8 cellular contexts compared by ENCODE assay signal in genomic region chr17:32106588-32106987, GRCh38. TPM values are rescaled to one million over a fixed set of nuclear protein-coding genes. Genes with fewer than 3 reads are reported as not detected.
DNase-seq lines count a peak whose midpoint lies in the region; ATAC-seq, FAIRE-seq and TF ChIP-seq lines count a peak whose summit lies in the region.
"Not testable (repeated sequence)": the region's sequence is repeated elsewhere in the genome, so short reads cannot be mapped to it uniquely, and the experiment has no call there.

No MANE protein-coding gene starts in this region.

- H3K4me2 ChIP-seq in BLaER1 treated with 17β-estradiol and CSF1 and Interleukin-3, amounts not matched to agents 10 nM and 100 nM = peak overlapping the region; percentile 51 to 76 (median 63)

- not testable (repeated sequence) for H3K9me3 ChIP-seq in BLaER1 treated with 17β-estradiol and CSF1 and Interleukin-3, amounts not matched to agents 10 nM and 100 nM (replicated peaks in 1 of 11); endodermal cell (ENCODE audit: control insufficient read depth, low read length)

- not testable (repeated sequence) for H4K20me1 ChIP-seq in BLaER1 treated with 17β-estradiol and CSF1 and Interleukin-3, amounts not matched to agents 10 nM and 100 nM

- 94 to 100% methylated on average over 2 to 5 of the region's 5 CpGs for WGBS in endodermal cell (ENCODE audit: insufficient coverage in 1 of 2, insufficient read length in 1 of 2), 2 experiments

- H3K4me1 ChIP-seq in BLaER1 treated with 17β-estradiol and CSF1 and Interleukin-3, amounts not matched to agents 10 nM and 100 nM = peaks cover 16 to 49% (median 31%) of the 10 kb centered on the region in 10 experiments
- not testable (repeated sequence) for H3K4me1 ChIP-seq in endodermal cell (ENCODE audit: control insufficient read depth, insufficient read depth, low read length)

- peaks cover 49% of the 10 kb centered on the region for H3K4me1 Mint-ChIP-seq in activated CD8-positive, alpha-beta T cell treated with anti-CD3 and anti-CD28 coated beads, Interleukin-2, amount 10 ng/mL, durations not matched to agents 7 days and 5 days (ENCODE audit: low read depth)
- not testable (repeated sequence) for H3K4me1 Mint-ChIP-seq in endodermal cell
- peaks cover 32 to 34% of the 10 kb centered on the region in 2 donors for H3K4me1 Mint-ChIP-seq in natural killer cell treated with Interleukin-12 subunit alpha and Interleukin-12 subunit beta and Interleukin-15 and Interleukin-18, amount 100 ng/mL, for 72 hours (ENCODE audit: low read depth in 2 of 2)

- H3K27me3 ChIP-seq in BLaER1 treated with 17β-estradiol and CSF1 and Interleukin-3, amounts not matched to agents 10 nM and 100 nM; endodermal cell (ENCODE audit: control insufficient read depth, insufficient read depth, low read length, poor library complexity, severe bottlenecking): not testable (repeated sequence)

- POLR2A ChIA-PET in activated CD8-positive, alpha-beta T cell treated with anti-CD3 and anti-CD28 coated beads, Interleukin-2, amount 10 ng/mL, durations not matched to agents 7 days and 5 days (lab: Charles Lee) = not testable (repeated sequence)

- not testable (repeated sequence) for TF ChIP-seq CTCF in endodermal cell (conservative IDR thresholded peaks at IDR 0.05)

- not testable (repeated sequence) for H3K4me3 ChIP-seq in BLaER1 treated with 17β-estradiol and CSF1 and Interleukin-3, amounts not matched to agents 10 nM and 100 nM; endodermal cell (ENCODE audit: low read length)

- peak overlapping the region in 6 of 11 experiments; percentile 10 to 51 (median 26); a peak in 7 of 22 replicates for H3K27ac ChIP-seq in BLaER1 treated with 17β-estradiol and CSF1 and Interleukin-3, amounts not matched to agents 10 nM and 100 nM
- H3K27ac ChIP-seq in endodermal cell (ENCODE audit: low read depth, low read length) = not testable (repeated sequence)

- not testable (repeated sequence) for H3K9me3 Mint-ChIP-seq in activated CD8-positive, alpha-beta T cell treated with anti-CD3 and anti-CD28 coated beads, Interleukin-2, amount 10 ng/mL, durations not matched to agents 7 days and 5 days (ENCODE audit: insufficient read depth); activated naive CD4-positive, alpha-beta T cell treated with anti-CD3 and anti-CD28 coated beads, Interleukin-2, amount 50 U/mL, for 72 hours; endodermal cell; natural killer cell treated with Interleukin-12 subunit alpha and Interleukin-12 subunit beta and Interleukin-15 and Interleukin-18, amount 100 ng/mL, for 72 hours

- not testable (repeated sequence) for H3K27me3 Mint-ChIP-seq in activated CD8-positive, alpha-beta T cell treated with anti-CD3 and anti-CD28 coated beads, Interleukin-2, amount 10 ng/mL, durations not matched to agents 7 days and 5 days (ENCODE audit: low read depth); endodermal cell (ENCODE audit: insufficient read depth); natural killer cell treated with Interleukin-12 subunit alpha and Interleukin-12 subunit beta and Interleukin-15 and Interleukin-18, amount 100 ng/mL, for 72 hours

- peak overlapping the region; percentile 71 for H3K27ac Mint-ChIP-seq in activated CD8-positive, alpha-beta T cell treated with anti-CD3 and anti-CD28 coated beads, Interleukin-2, amount 10 ng/mL, durations not matched to agents 7 days and 5 days
- H3K27ac Mint-ChIP-seq in activated naive CD4-positive, alpha-beta T cell treated with anti-CD3 and anti-CD28 coated beads, Interleukin-2, amount 50 U/mL, for 72 hours = peak overlapping the region; percentile 74 to 81
- not testable (repeated sequence) for H3K27ac Mint-ChIP-seq in endodermal cell
- H3K27ac Mint-ChIP-seq in natural killer cell treated with Interleukin-12 subunit alpha and Interleukin-12 subunit beta and Interleukin-15 and Interleukin-18, amount 100 ng/mL, for 72 hours = peak overlapping the region; percentile 77 to 89

- not testable (repeated sequence) for ATAC-seq in SK-N-SH treated with all-trans-retinoic acid at 6 μM for 48 hours; activated CD8-positive, alpha-beta T cell treated with anti-CD3 and anti-CD28 coated beads, Interleukin-2, amount 10 ng/mL, durations not matched to agents 7 days and 5 days
- peak; percentile 55 to 58 for ATAC-seq in activated naive CD4-positive, alpha-beta T cell treated with anti-CD3 and anti-CD28 coated beads, Interleukin-2, amount 50 U/mL, for 72 hours
- ATAC-seq in natural killer cell treated with Interleukin-12 subunit alpha and Interleukin-12 subunit beta and Interleukin-15 and Interleukin-18, amount 100 ng/mL, for 72 hours = peak; percentile 66 to 81

- CTCF ChIA-PET in activated CD8-positive, alpha-beta T cell treated with anti-CD3 and anti-CD28 coated beads, Interleukin-2, amount 10 ng/mL, durations not matched to agents 7 days and 5 days (lab: Charles Lee) = interaction anchor here (1.0 to 1.3 kb wide), 2 partner anchors 11 to 29 kb away, joined by 3 to 4 read pairs; no protein-coding TSS in a partner anchor

- H3K36me3 Mint-ChIP-seq in activated CD8-positive, alpha-beta T cell treated with anti-CD3 and anti-CD28 coated beads, Interleukin-2, amount 10 ng/mL, durations not matched to agents 7 days and 5 days (ENCODE audit: low read depth); activated naive CD4-positive, alpha-beta T cell treated with anti-CD3 and anti-CD28 coated beads, Interleukin-2, amount 50 U/mL, for 72 hours; endodermal cell (ENCODE audit: low read depth); natural killer cell treated with Interleukin-12 subunit alpha and Interleukin-12 subunit beta and Interleukin-15 and Interleukin-18, amount 100 ng/mL, for 72 hours: not testable (repeated sequence)

- not testable (repeated sequence) for DNase-seq in GM19239 (ENCODE audit: insufficient read length, low spot score); activated naive CD4-positive, alpha-beta T cell treated with anti-CD3 and anti-CD28 coated beads, Interleukin-2, amount 50 U/mL, for 72 hours (ENCODE audit: low spot score in 2 of 2); natural killer cell treated with Interleukin-12 subunit alpha and Interleukin-12 subunit beta and Interleukin-15 and Interleukin-18, amount 100 ng/mL, for 72 hours (ENCODE audit: low spot score)
- DNase-seq in NCI-H2081 treated with DMSO at 0.1 percent for 48 hours (lab: John Stamatoyannopoulos, UW) = peak; percentile 50
- peak; percentile 20 for DNase-seq in activated CD8-positive, alpha-beta T cell treated with anti-CD3 and anti-CD28 coated beads, Interleukin-2, amount 10 ng/mL, durations not matched to agents 7 days and 5 days
- peak; percentile 22 for DNase-seq in endodermal cell

- H3K36me3 ChIP-seq in BLaER1 treated with 17β-estradiol and CSF1 and Interleukin-3, amounts not matched to agents 10 nM and 100 nM; endodermal cell (ENCODE audit: control insufficient read depth, insufficient read depth, low read length): not testable (repeated sequence)

- H3K9ac ChIP-seq in BLaER1 treated with 17β-estradiol and CSF1 and Interleukin-3, amounts not matched to agents 10 nM and 100 nM = peak overlapping the region in 2 of 11 experiments; percentile 9 to 25; a peak in 3 of 22 replicates
- not testable (repeated sequence) for H3K9ac ChIP-seq in endodermal cell (ENCODE audit: extremely low read depth, low read length, poor library complexity, severe bottlenecking)

- peak; percentile 92 for FAIRE-seq in GM19239 (lab: Jason Lieb, UNC)

- not testable (repeated sequence) for H3K4me3 Mint-ChIP-seq in activated CD8-positive, alpha-beta T cell treated with anti-CD3 and anti-CD28 coated beads, Interleukin-2, amount 10 ng/mL, durations not matched to agents 7 days and 5 days; endodermal cell
- H3K4me3 Mint-ChIP-seq in natural killer cell treated with Interleukin-12 subunit alpha and Interleukin-12 subunit beta and Interleukin-15 and Interleukin-18, amount 100 ng/mL, for 72 hours = peak overlapping the region; percentile 75

TF ChIP-seq in SK-N-SH treated with all-trans-retinoic acid at 6 μM for 48 hours, 23 proteins besides CTCF, POLR2A, EP300 and RAD21:
- TF ChIP-seq TCF4 (CRISPR knock-in tag; IDR thresholded peaks at IDR 0.05; ENCODE audit: borderline replicate concordance) = peak; percentile 37; the same call in 1 of the 2 replicates

RNA-seq across cellular contexts. Expression of gene RHOT1, which starts 35.7 kb away (rescaled TPM):
- 10 to 100 TPM; 29.9 to 31.4 TPM for total RNA-seq in activated CD8-positive, alpha-beta T cell treated with anti-CD3 and anti-CD28 coated beads, Interleukin-2, amount 10 ng/mL, durations not matched to agents 7 days and 5 days
- total RNA-seq in activated naive CD4-positive, alpha-beta T cell treated with anti-CD3 and anti-CD28 coated beads, Interleukin-2, amount 50 U/mL, for 72 hours = 10 to 100 TPM; 24.3 to 25.9 TPM
- total RNA-seq in endodermal cell = 10 to 100 TPM; 30.0 to 35.7 TPM
- polyA plus RNA-seq in endodermal cell (2013, experiment 1 of 2) = 47.5 TPM
- 44.7 TPM for polyA plus RNA-seq in endodermal cell (2013, experiment 2 of 2)
- total RNA-seq in natural killer cell treated with Interleukin-12 subunit alpha and Interleukin-12 subunit beta and Interleukin-15 and Interleukin-18, amount 100 ng/mL, for 72 hours = 10 to 100 TPM; 25.2 to 27.1 TPM
